ENCODE assay signal across 17 cellular contexts in the genomic region with DNA sequence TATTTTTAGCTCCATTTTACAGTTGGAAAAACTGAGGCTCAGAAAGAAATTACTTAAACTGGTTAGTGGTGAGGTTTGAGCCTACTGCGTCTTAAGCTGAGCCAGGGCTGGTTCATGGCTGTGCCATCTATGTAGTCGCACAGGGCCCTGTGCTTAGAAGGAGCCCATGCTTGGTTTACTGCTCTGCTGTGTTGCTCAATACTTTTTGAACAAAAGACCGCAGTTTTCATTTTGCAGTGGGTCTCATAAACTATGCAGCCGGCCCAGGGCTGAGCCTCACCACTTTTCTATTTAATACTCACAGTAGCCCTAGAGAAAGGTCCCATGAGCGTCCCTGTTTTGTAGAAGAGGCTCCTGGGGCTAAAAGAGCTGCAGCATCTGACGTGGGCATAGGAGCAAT. TPM values are rescaled to one million over a fixed set of nuclear protein-coding genes. Genes with fewer than 3 reads are reported as not detected.
DNase-seq lines count a peak whose midpoint lies in the region; ATAC-seq, FAIRE-seq and TF ChIP-seq lines count a peak whose summit lies in the region.
"Had no signal": no experiment of that assay in that cellular context is flagged by ENCODE, and none has a peak within 500 bp of the region (broad histone marks: within the 10 kb centered on the region; RNA-seq: fewer than 3 reads in every experiment).

No MANE protein-coding gene starts in this region.

- TF ChIP-seq POLR2A in NB4 (IDR thresholded peaks at IDR 0.05; ENCODE audit: extremely low read depth, insufficient read length) (no peak), HepG2 (IDR thresholded peaks at IDR 0.05; ENCODE audit: insufficient read depth in 1 of 2, low read depth in 2 of 2, low read length in 2 of 2) (no peak)

- H3K4me1 ChIP-seq in HepG2 (ENCODE audit: insufficient read depth, low read length) = no peaks in the 10 kb centered on the region
- H3K4me1 ChIP-seq: pancreas, SJSA1, thyroid gland had no signal

- H3K27me3 ChIP-seq in HepG2 (ENCODE audit: control insufficient read depth in 1 of 2, insufficient read depth in 2 of 2, low read length in 2 of 2) = peaks cover 2 to 26% of the 10 kb centered on the region in 2 experiments; a peak in 4 of 5 replicates
- H3K27me3 ChIP-seq: pancreas, thyroid gland had no signal

- H3K79me2 ChIP-seq in HepG2 (ENCODE audit: insufficient read depth, low read length) = no peaks in the 10 kb centered on the region

- no peak overlapping the region for H3K9ac ChIP-seq in HepG2 (ENCODE audit: insufficient read depth, low read depth, low read length)

- ATAC-seq in HepG2 (no peak), GM21619 (IDR thresholded peaks at IDR 0.05; ENCODE audit: unreplicated experiment) (no peak)
- ATAC-seq: GM12878 had no signal

- BruUV-seq in HepG2 (replicated peaks; lab: Mats Ljungman, UMichigan) = no TSS peak

- intact Hi-C loops in HepG2 (cut with micrococcal nuclease; ENCODE audit: unreplicated experiment) = no loop called here

- no peak overlapping the region for H2AFZ ChIP-seq in HepG2 (ENCODE audit: low read length)

- TF ChIP-seq RAD21 in HepG2 (CRISPR knock-in tag; IDR thresholded peaks at IDR 0.05) = no peak

- no peak for TF ChIP-seq CTCF in NB4 (IDR thresholded peaks at IDR 0.05; ENCODE audit: low read depth, low read length)
- no peak for TF ChIP-seq CTCF in HepG2 (CRISPR knock-in tag; IDR thresholded peaks at IDR 0.05)
- TF ChIP-seq CTCF in GM20000 (IDR thresholded peaks at IDR 0.05; ENCODE audit: extremely low read depth, missing control alignments) = no peak

- in situ Hi-C loops in HepG2 (cut with HindIII; ENCODE audit: extremely low pct_ligation_motif_present, low pct_unique_long_range_greater_than_20kb) = no loop called here

- H3K36me3 ChIP-seq in HepG2 (replicated peaks in 1 of 2; ENCODE audit: control insufficient read depth in 1 of 2, insufficient read depth in 2 of 2, low read length in 2 of 2) = no peaks in the 10 kb centered on the region
- H3K36me3 ChIP-seq: pancreas, SJSA1, thyroid gland had no signal

- POLR2A ChIA-PET in HepG2 (lab: Yijun Ruan, JAX) = no interaction called here

- TF ChIP-seq EP300 in HepG2 (IDR thresholded peaks at IDR 0.05; ENCODE audit: low read depth in 2 of 2, low read length in 2 of 2) (no peak), HepG2 (CRISPR knock-in tag; IDR thresholded peaks at IDR 0.05; ENCODE audit: borderline replicate concordance) (no peak)

- CTCF ChIA-PET in HepG2 (lab: Yijun Ruan, JAX; ENCODE audit: low intra/inter-chr PET ratio, low total read pairs) = no interaction called here

- H4K20me1 ChIP-seq in HepG2 (ENCODE audit: insufficient read depth, low read length) = no peaks in the 10 kb centered on the region

- H3K9me3 ChIP-seq in HepG2 (ENCODE audit: low read length) = no peaks in the 10 kb centered on the region
- H3K9me3 ChIP-seq: pancreas, thyroid gland had no signal

- FAIRE-seq in HepG2 (lab: Jason Lieb, UNC) = no peak
- FAIRE-seq: GM12878, pancreas, TTC549 had no signal

- H3K27ac ChIP-seq in caudate nucleus (ENCODE audit: low read depth, low read length) (peak overlapping the region; percentile 62), HepG2 (ENCODE audit: extremely low read length, insufficient read depth, low read length) (no peak overlapping the region), temporal lobe (ENCODE audit: low read depth, low read length) (peak overlapping the region; percentile 11)
- H3K27ac ChIP-seq: SJSA1 had no signal

- H3K4me3 ChIP-seq in NB4 (ENCODE audit: low read depth, low read length) (peak overlapping the region; percentile 63), HepG2 (replicated peaks in 1 of 3; ENCODE audit: insufficient read depth in 1 of 3, low read depth in 2 of 3, low read length in 3 of 3) (no peak overlapping the region)
- H3K4me3 ChIP-seq: GM12878, SJSA1, thyroid gland had no signal

- DNase-seq in NB4 (ENCODE audit: low read depth) = peak; percentile 86
- no peak for DNase-seq in caudate nucleus (lab: John Stamatoyannopoulos, UW)
- DNase-seq in HepG2 (ENCODE audit: low spot score) = no peak
- no peak for DNase-seq in activated naive CD4-positive, alpha-beta T cell treated with Interleukin-2 at 50 U/mL for 16 hours
- DNase-seq in anterior cingulate cortex (lab: John Stamatoyannopoulos, UW) = no peak
- DNase-seq in GM20000 (ENCODE audit: low spot score) = no peak
- DNase-seq: activated CD4-positive, alpha-beta T cell treated with anti-CD3 and anti-CD28 coated beads, Interleukin-2, amount 50 U/mL, for 48 hours; NCI-H2081; NCI-H774; thyroid gland had no signal

- no peak overlapping the region for H3K4me2 ChIP-seq in HepG2 (ENCODE audit: low read depth, low read length)

- WGBS in HepG2 (ENCODE audit: low lambda C conversion rate) = 13% methylated on average over 6 of the region's 6 CpGs

TF ChIP-seq in HepG2, 621 proteins besides CTCF, POLR2A, EP300 and RAD21:
- TF ChIP-seq MTF2 (CRISPR knock-in tag; IDR thresholded peaks at IDR 0.05; ENCODE audit: borderline replicate concordance) (no peak), MAFF (IDR thresholded peaks at IDR 0.05; ENCODE audit: low read depth, low read length) (no peak), ZNF496 (CRISPR knock-in tag; IDR thresholded peaks at IDR 0.05; ENCODE audit: insufficient replicate concordance) (no peak), ZNF629 (CRISPR knock-in tag; conservative IDR thresholded peaks at IDR 0.05) (peak; percentile 39; the same call in 1 of the 2 replicates), CEBPB (IDR thresholded peaks at IDR 0.05; ENCODE audit: borderline replicate concordance, low read depth, low read length) (peak; percentile 51; the same call in 1 of the 2 replicates), JARID2 (CRISPR knock-in tag; IDR thresholded peaks at IDR 0.05; ENCODE audit: insufficient replicate concordance) (no peak), PPARG (CRISPR knock-in tag; conservative IDR thresholded peaks at IDR 0.05) (no peak)
- TF ChIP-seq, protein P1, sequence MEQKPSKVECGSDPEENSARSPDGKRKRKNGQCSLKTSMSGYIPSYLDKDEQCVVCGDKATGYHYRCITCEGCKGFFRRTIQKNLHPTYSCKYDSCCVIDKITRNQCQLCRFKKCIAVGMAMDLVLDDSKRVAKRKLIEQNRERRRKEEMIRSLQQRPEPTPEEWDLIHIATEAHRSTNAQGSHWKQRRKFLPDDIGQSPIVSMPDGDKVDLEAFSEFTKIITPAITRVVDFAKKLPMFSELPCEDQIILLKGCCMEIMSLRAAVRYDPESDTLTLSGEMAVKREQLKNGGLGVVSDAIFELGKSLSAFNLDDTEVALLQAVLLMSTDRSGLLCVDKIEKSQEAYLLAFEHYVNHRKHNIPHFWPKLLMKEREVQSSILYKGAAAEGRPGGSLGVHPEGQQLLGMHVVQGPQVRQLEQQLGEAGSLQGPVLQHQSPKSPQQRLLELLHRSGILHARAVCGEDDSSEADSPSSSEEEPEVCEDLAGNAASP (CRISPR knock-in tag; IDR thresholded peaks at IDR 0.05; ENCODE audit: borderline replicate concordance) = no peak

RNA-seq across cellular contexts. Expression of gene SIRPB2, which starts 0.6 kb away (rescaled TPM):
- total RNA-seq in HepG2 (2016; rRNA removed; fragmentation: Illumina TruSeq; extraction: Trizol) (not detected in 2 replicates), temporal lobe (0.49 TPM)
- not detected in 2 replicates for total RNA-seq in HepG2 (2016; cell fraction: cytosol; rRNA removed; fragmentation: Illumina TruSeq; extraction: Trizol; ENCODE audit: low read depth)
- total RNA-seq in HepG2 (2016; cell fraction: insoluble cytoplasmic fraction; rRNA removed; fragmentation: Illumina TruSeq; extraction: Trizol) = not detected in 2 replicates
- total RNA-seq in HepG2 (2016; cell fraction: membrane; rRNA removed; fragmentation: Illumina TruSeq; extraction: Trizol) = not detected in 2 replicates
- not detected in 2 replicates for total RNA-seq in HepG2 (2016; cell fraction: nucleus; rRNA removed; fragmentation: Illumina TruSeq; extraction: Trizol)
- not detected in 2 replicates for polyA plus RNA-seq in HepG2 (2011; rRNA removed)
- not detected in 2 replicates for polyA plus RNA-seq in HepG2 (2011; cell fraction: cytosol; rRNA removed)
- not detected in 2 replicates for polyA plus RNA-seq in HepG2 (2011; cell fraction: nucleus; rRNA removed)
- polyA plus RNA-seq in HepG2 (2012) = not detected in 2 replicates
- polyA plus RNA-seq in HepG2 (2016; cell fraction: cytosol; fragmentation: Illumina TruSeq; extraction: Trizol; ENCODE audit: low read depth) = not detected in 2 replicates
- polyA plus RNA-seq in HepG2 (2016; cell fraction: insoluble cytoplasmic fraction; fragmentation: Illumina TruSeq; extraction: Trizol; ENCODE audit: low read depth) = not detected in 2 replicates
- not detected in 2 replicates for polyA plus RNA-seq in HepG2 (2016; cell fraction: membrane; fragmentation: Illumina TruSeq; extraction: Trizol; ENCODE audit: low read depth)
- polyA plus RNA-seq in HepG2 (2016; cell fraction: nucleus; fragmentation: Illumina TruSeq; extraction: Trizol; ENCODE audit: insufficient read depth, low read depth) = not detected in 2 replicates
- not detected in 2 replicates for polyA minus RNA-seq in HepG2 (2011; rRNA and poly(A)+ RNA removed; ENCODE audit: low replicate concordance)
- not detected in 2 replicates for polyA minus RNA-seq in HepG2 (2011; cell fraction: cytosol; rRNA and poly(A)+ RNA removed)
- not detected in 2 replicates for polyA minus RNA-seq in HepG2 (2011; cell fraction: nucleus; rRNA and poly(A)+ RNA removed)
- total RNA-seq: fibroblast of villous mesenchyme, GM12878, SJSA1 had no signal
- polyA plus RNA-seq: GM12878 had no signal

RNA-seq across cellular contexts. Expression of gene NSFL1C, which starts 24.0 kb away (rescaled TPM):
- total RNA-seq in HepG2 (2016; rRNA removed; fragmentation: Illumina TruSeq; extraction: Trizol) (62.7 and 74.0 TPM in 2 replicates), temporal lobe (24.1 TPM)
- 27.0 and 31.9 TPM in 2 replicates for total RNA-seq in HepG2 (2016; cell fraction: cytosol; rRNA removed; fragmentation: Illumina TruSeq; extraction: Trizol; ENCODE audit: low read depth)
- 67.3 and 70.8 TPM in 2 replicates for total RNA-seq in HepG2 (2016; cell fraction: insoluble cytoplasmic fraction; rRNA removed; fragmentation: Illumina TruSeq; extraction: Trizol)
- total RNA-seq in HepG2 (2016; cell fraction: membrane; rRNA removed; fragmentation: Illumina TruSeq; extraction: Trizol) = 34.0 and 35.0 TPM in 2 replicates
- 57.9 and 59.7 TPM in 2 replicates for total RNA-seq in HepG2 (2016; cell fraction: nucleus; rRNA removed; fragmentation: Illumina TruSeq; extraction: Trizol)
- polyA plus RNA-seq in HepG2 (2011; rRNA removed) = 22.9 and 31.9 TPM in 2 replicates
- polyA plus RNA-seq in HepG2 (2011; cell fraction: cytosol; rRNA removed) = 24.0 and 30.9 TPM in 2 replicates
- 94.8 and 100 TPM in 2 replicates for polyA plus RNA-seq in HepG2 (2011; cell fraction: nucleus; rRNA removed)
- polyA plus RNA-seq in HepG2 (2012) = 82.3 and 83.4 TPM in 2 replicates
- polyA plus RNA-seq in HepG2 (2016; cell fraction: cytosol; fragmentation: Illumina TruSeq; extraction: Trizol; ENCODE audit: low read depth) = 54.9 and 58.8 TPM in 2 replicates
- polyA plus RNA-seq in HepG2 (2016; cell fraction: insoluble cytoplasmic fraction; fragmentation: Illumina TruSeq; extraction: Trizol; ENCODE audit: low read depth) = 139 and 153 TPM in 2 replicates
- polyA plus RNA-seq in HepG2 (2016; cell fraction: membrane; fragmentation: Illumina TruSeq; extraction: Trizol; ENCODE audit: low read depth) = 55.7 and 56.7 TPM in 2 replicates
- polyA plus RNA-seq in HepG2 (2016; cell fraction: nucleus; fragmentation: Illumina TruSeq; extraction: Trizol; ENCODE audit: insufficient read depth, low read depth) = 105 and 116 TPM in 2 replicates
- polyA minus RNA-seq in HepG2 (2011; rRNA and poly(A)+ RNA removed; ENCODE audit: low replicate concordance) = 23.6 and 36.6 TPM in 2 replicates
- polyA minus RNA-seq in HepG2 (2011; cell fraction: cytosol; rRNA and poly(A)+ RNA removed) = 11.3 and 16.5 TPM in 2 replicates
- polyA minus RNA-seq in HepG2 (2011; cell fraction: nucleus; rRNA and poly(A)+ RNA removed) = 149 and 165 TPM in 2 replicates
